8 cellular contexts compared by ENCODE assay signal in genomic region chr7:131688738-131689661, GRCh38.
A peak's percentile ranks its signal among the peaks of the same experiment; 100 is the strongest.
DNase-seq lines count a peak whose midpoint lies in the region; ATAC-seq and TF ChIP-seq lines count a peak whose summit lies in the region.

No MANE protein-coding gene starts in this region.

- intact Hi-C loops in lower lobe of right lung (cut with DNase I) = no loop called here

- peak; percentile 94 for TF ChIP-seq CTCF in lower lobe of right lung (IDR thresholded peaks at IDR 0.05)

- H3K27me3 ChIP-seq in lower lobe of right lung (ENCODE audit: low read depth) = peaks cover 32% of the 10 kb centered on the region

- H3K4me1 ChIP-seq in lower lobe of right lung = no peaks in the 10 kb centered on the region

- no peaks in the 10 kb centered on the region for H3K9me3 ChIP-seq in lower lobe of right lung

- no peak overlapping the region for H3K27ac ChIP-seq in lower lobe of right lung

- H3K4me3 ChIP-seq in lower lobe of right lung = no peak overlapping the region

- H3K36me3 ChIP-seq in lower lobe of right lung = no peaks in the 10 kb centered on the region

- peak; percentile 90 for DNase-seq in DMS 273 (lab: John Stamatoyannopoulos, UW; ENCODE audit: unreplicated experiment)
- DNase-seq in HCEC 1CT = peak; percentile 52
- DNase-seq in NCI-H226 = peak; percentile 56
- DNase-seq in activated CD4-positive, alpha-beta T cell treated with anti-CD3 and anti-CD28 coated beads, Interleukin-2, amount 50 U/mL, for 1 hour = peak; percentile 51
- peak; percentile 77 for DNase-seq in dermis blood vessel endothelial cell
- no peak for DNase-seq in lower lobe of right lung
- peak; percentile 18 for DNase-seq in stimulated activated CD8-positive, alpha-beta memory T cell treated with anti-CD3 and anti-CD28 coated beads, Interleukin-15, amount 100 ng/mL, for 24 hours (ENCODE audit: low read depth)

- ATAC-seq in lower lobe of right lung = peak; percentile 78 to 85
- no peak for ATAC-seq in HG02973 (IDR thresholded peaks at IDR 0.05; ENCODE audit: unreplicated experiment)
